In genomic region chr10:12068467-12069269, GRCh38 we compare ENCODE assay signal across 8 cellular contexts. TPM values are rescaled to one million over a fixed set of nuclear protein-coding genes. Genes with fewer than 3 reads are reported as not detected.
DNase-seq lines count a peak whose midpoint lies in the region; ATAC-seq and TF ChIP-seq lines count a peak whose summit lies in the region.

TSS of gene DHTKD1 (plus strand) at chr10:12068954. CDS start at chr10:12069034, 80 bp downstream.

- peak within 1 kb of the TSS; percentile 79 for H3K27ac Mint-ChIP-seq in activated naive CD8-positive, alpha-beta T cell treated with anti-CD3 and anti-CD28 coated beads, Interleukin-2, amount 50 U/mL, for 24 hours

- peak within 1 kb of the TSS; percentile 82 for H3K9ac ChIP-seq in parathyroid adenoma

- ATAC-seq in HG02759 (IDR thresholded peaks at IDR 0.05; ENCODE audit: unreplicated experiment) (peak; percentile 98), Right ventricle myocardium superior (ENCODE audit: poor library complexity) (peak; percentile 99)
- peak; percentile 99 for ATAC-seq in activated naive CD8-positive, alpha-beta T cell treated with anti-CD3 and anti-CD28 coated beads, Interleukin-2, amount 50 U/mL, for 24 hours

- no peaks in the 10 kb centered on the region for H3K4me1 ChIP-seq in parathyroid adenoma
- peaks cover 0 to 32% (median 7%) of the 10 kb centered on the region in 4 donors for H3K4me1 ChIP-seq in tibial nerve

- no peaks in the 10 kb centered on the region for H3K27me3 Mint-ChIP-seq in activated naive CD8-positive, alpha-beta T cell treated with anti-CD3 and anti-CD28 coated beads, Interleukin-2, amount 50 U/mL, for 24 hours

- no peaks in the 10 kb centered on the region for H3K9me3 Mint-ChIP-seq in activated naive CD8-positive, alpha-beta T cell treated with anti-CD3 and anti-CD28 coated beads, Interleukin-2, amount 50 U/mL, for 24 hours

- peak; percentile 88 to 94 for TF ChIP-seq EP300 in tibial nerve (IDR thresholded peaks at IDR 0.05)

- H3K4me3 ChIP-seq in parathyroid adenoma (ENCODE audit: low read depth, low read length) (peak within 1 kb of the TSS; percentile 92), tibial nerve (peak within 1 kb of the TSS; percentile 81 to 100 (median 96))

- no peaks in the 10 kb centered on the region for H3K36me3 Mint-ChIP-seq in activated naive CD8-positive, alpha-beta T cell treated with anti-CD3 and anti-CD28 coated beads, Interleukin-2, amount 50 U/mL, for 24 hours (ENCODE audit: low read depth)

- peaks cover 21% of the 10 kb centered on the region for H3K4me1 Mint-ChIP-seq in activated naive CD8-positive, alpha-beta T cell treated with anti-CD3 and anti-CD28 coated beads, Interleukin-2, amount 50 U/mL, for 24 hours

- H3K27ac ChIP-seq in parathyroid adenoma (peak within 1 kb of the TSS; percentile 61), tibial nerve (peak within 1 kb of the TSS; percentile 52 to 98 (median 94))

- intact Hi-C loops in Right ventricle myocardium superior (cut with DNase I): loop anchor here (2.0 kb wide), 1 partner anchor 26 kb away; the partner anchor contains the start of gene UPF2

- peak within 1 kb of the TSS; percentile 82 for H3K4me3 Mint-ChIP-seq in activated naive CD8-positive, alpha-beta T cell treated with anti-CD3 and anti-CD28 coated beads, Interleukin-2, amount 50 U/mL, for 24 hours

- peak; percentile 29 to 80 for TF ChIP-seq POLR2A in tibial nerve (IDR thresholded peaks at IDR 0.05)

- WGBS in tibial nerve, 2 donors: 5 to 10% methylated on average over 21 to 52 of the region's 66 CpGs

- H3K36me3 ChIP-seq in parathyroid adenoma (ENCODE audit: control insufficient read depth, insufficient read depth, low read length) (no peaks in the 10 kb centered on the region), tibial nerve (no peaks in the 10 kb centered on the region)

- H3K27me3 ChIP-seq in parathyroid adenoma (ENCODE audit: control insufficient read depth, insufficient read depth, low read length) (no peaks in the 10 kb centered on the region), tibial nerve (no peaks in the 10 kb centered on the region)

- H2AFZ ChIP-seq in parathyroid adenoma: peak within 1 kb of the TSS; percentile 96

- TF ChIP-seq CTCF in GM12873 (IDR thresholded peaks at IDR 0.05; ENCODE audit: insufficient read depth, low read depth, low read length, missing control alignments): peak; percentile 49
- TF ChIP-seq CTCF in parathyroid adenoma (IDR thresholded peaks at IDR 0.05): peak; percentile 40
- peak; percentile 39 to 84 (median 52) for TF ChIP-seq CTCF in tibial nerve (IDR thresholded peaks at IDR 0.05)

- peak within 1 kb of the TSS; percentile 79 for H3K4me2 ChIP-seq in parathyroid adenoma (ENCODE audit: low read length)

- no peaks in the 10 kb centered on the region for H3K9me3 ChIP-seq in parathyroid adenoma (ENCODE audit: control insufficient read depth, low read length)
- no peaks in the 10 kb centered on the region for H3K9me3 ChIP-seq in tibial nerve

- no peaks in the 10 kb centered on the region for H3K79me2 ChIP-seq in parathyroid adenoma

- peak; percentile 93 to 97 (median 93) for DNase-seq in NCI-H1417 (lab: John Stamatoyannopoulos, UW)
- peak; percentile 87 to 94 for DNase-seq in SW 1271 (lab: John Stamatoyannopoulos, UW)
- peak; percentile 100 for DNase-seq in activated naive CD8-positive, alpha-beta T cell treated with anti-CD3 and anti-CD28 coated beads, Interleukin-2, amount 50 U/mL, for 24 hours
- DNase-seq in Right ventricle myocardium superior: peak; percentile 99
- DNase-seq in tibial nerve (ENCODE audit: low spot score in 2 of 2): peak; percentile 95 to 97

RNA-seq across cellular contexts. Expression of gene DHTKD1, which starts in this region (rescaled TPM):
- total RNA-seq in Right ventricle myocardium superior (22.8 TPM), tibial nerve (10 to 100 TPM; 20.1 to 42.8 (median 29.1) TPM)

Comparison
In these comparisons a context has a peak if more than half of its experiments do, and no peak if none do; other contexts are left out.
1. Peak in every context shown above with its lines: DNase-seq, ATAC-seq, H3K4me3 ChIP-seq and H3K27ac ChIP-seq.